Comparison of ENCODE assay signal across 1 cellular context in genomic region chr2:63663013-63663864, GRCh38.
TF ChIP-seq lines count a peak whose summit lies in the region.

No MANE protein-coding gene starts in this region.

TF ChIP-seq in liver, 16 proteins besides CTCF, POLR2A, EP300 and RAD21 (continued from another document):
- TF ChIP-seq ATF3 (IDR thresholded peaks at IDR 0.05) (no peak), HNF4G (IDR thresholded peaks at IDR 0.05) (no peak), EGR1 (IDR thresholded peaks at IDR 0.05; ENCODE audit: low read depth in 2 of 2) (no peak), RXRA (IDR thresholded peaks at IDR 0.05) (peak; percentile 54 to 58), FOXA1 (IDR thresholded peaks at IDR 0.05) (no peak), REST (IDR thresholded peaks at IDR 0.05) (peak; percentile 21)
